Comparison of ENCODE assay signal across 8 cellular contexts in genomic region chr19:58097783-58098681, GRCh38. TPM values are rescaled to one million over a fixed set of nuclear protein-coding genes. Genes with fewer than 3 reads are reported as not detected.
A peak's percentile ranks its signal among the peaks of the same experiment; 100 is the strongest.
DNase-seq lines count a peak whose midpoint lies in the region; ATAC-seq and TF ChIP-seq lines count a peak whose summit lies in the region.

ZSCAN18 (minus strand) TSS chr19:58098231; CDS start chr19:58090267, 7,964 bp downstream.

- H3K4me3 Mint-ChIP-seq in GM23338 = peak within 1 kb of the TSS; percentile 72

- peaks cover 6% of the 10 kb centered on the region for H3K27me3 Mint-ChIP-seq in GM23338 (ENCODE audit: insufficient read depth, low read depth, poor library complexity)

- peak within 1 kb of the TSS; percentile 91 for H3K4me2 ChIP-seq in GM23338

- no peaks in the 10 kb centered on the region for H4K20me1 ChIP-seq in GM23338 (replicated peaks; ENCODE audit: insufficient read depth)

- peaks cover 16% of the 10 kb centered on the region for H3K79me2 ChIP-seq in GM23338 (replicated peaks; ENCODE audit: insufficient read depth)

- no peaks in the 10 kb centered on the region for H3K9me2 ChIP-seq in GM23338 (ENCODE audit: insufficient read depth)

- H3K4me1 Mint-ChIP-seq in GM23338 = peaks cover 12% of the 10 kb centered on the region

- TF ChIP-seq CTCF in GM23338 (conservative IDR thresholded peaks at IDR 0.05; ENCODE audit: low read depth in 2 of 2) = no peak

- H3K9me3 Mint-ChIP-seq in GM23338 = peaks cover 43% of the 10 kb centered on the region

- DNase-seq in COLO668 (lab: John Stamatoyannopoulos, UW; ENCODE audit: unreplicated experiment) (peak; percentile 98), GM23338 (ENCODE audit: low spot score) (peak; percentile 99), NCI-H2081 treated with DMSO at 0.1 percent for 48 hours (lab: John Stamatoyannopoulos, UW) (peak; percentile 65), cerebellum (ENCODE audit: low spot score) (peak; percentile 100), islet precursor cell (peak; percentile 99)
- DNase-seq in activated CD4-positive, alpha-beta T cell treated with anti-CD3 and anti-CD28 coated beads for 24 hours (ENCODE audit: low read depth in 2 of 2) = peak; percentile 84 to 88
- peak; percentile 92 for DNase-seq in stimulated activated CD4-positive, alpha-beta T cell treated with anti-CD3 and anti-CD28 coated beads, Interleukin-12 subunit alpha, Interleukin-12 subunit beta, amount 100 ng/mL, for 4 hours

- no peaks in the 10 kb centered on the region for H3F3A ChIP-seq in GM23338 (replicated peaks; ENCODE audit: low read depth)

- peak within 1 kb of the TSS; percentile 99 for H3K27ac Mint-ChIP-seq in GM23338

- no peaks in the 10 kb centered on the region for H3K27me3 ChIP-seq in GM23338 (ENCODE audit: insufficient read depth)

- H3K4me1 ChIP-seq in GM23338 (ENCODE audit: insufficient read depth) = no peaks in the 10 kb centered on the region; the same call in none of the 2 replicates

- H3K36me3 ChIP-seq in GM23338 (ENCODE audit: insufficient read depth) = no peaks in the 10 kb centered on the region

- peaks cover 25% of the 10 kb centered on the region for H3K36me3 Mint-ChIP-seq in GM23338 (ENCODE audit: low read depth)

- ATAC-seq in GM23338 = peak; percentile 95
- no peak for ATAC-seq in GM19023 (IDR thresholded peaks at IDR 0.05; ENCODE audit: unreplicated experiment)

- peak within 1 kb of the TSS; percentile 86 for H3K27ac ChIP-seq in GM23338 (ENCODE audit: low read depth)

- H3K4me3 ChIP-seq in GM23338 = peak within 1 kb of the TSS; percentile 94

- peak within 1 kb of the TSS; percentile 81; the same call in 1 of the 2 replicates for H2AFZ ChIP-seq in GM23338

TF ChIP-seq in GM23338, 12 proteins besides CTCF, POLR2A, EP300 and RAD21:
- TF ChIP-seq CREB1 (CRISPR knock-in tag; IDR thresholded peaks at IDR 0.05; ENCODE audit: low read depth) (peak; percentile 93), ETS1 (IDR thresholded peaks at IDR 0.05) (peak; percentile 84), ZNF331 (CRISPR knock-in tag; IDR thresholded peaks at IDR 0.05; ENCODE audit: low read depth) (no peak), EZH2 (IDR thresholded peaks at IDR 0.05; ENCODE audit: low read depth, unreplicated experiment) (no peak), STAT1 (IDR thresholded peaks at IDR 0.05; ENCODE audit: unreplicated experiment) (no peak), POLR2AphosphoS5 (IDR thresholded peaks at IDR 0.05; ENCODE audit: low read depth) (peak; percentile 90)
TF ChIP-seq in GM23338: peak in this region for 3.

RNA-seq across cellular contexts. Expression of gene ZSCAN18, which starts in this region (rescaled TPM):
- total RNA-seq in GM23338 (2014; rRNA removed; shearing (Covaris generic)) = 63.9 and 75.0 TPM in 2 replicates
- 25.1 and 29.1 TPM in 2 replicates for polyA plus RNA-seq in GM23338 (2016; fragmentation: Nextera tagmentation; extraction: Ambion mirVana)
- 78.6 TPM for total RNA-seq in cerebellum
